ENCODE assay signal across 1 cellular context in the genomic region with DNA sequence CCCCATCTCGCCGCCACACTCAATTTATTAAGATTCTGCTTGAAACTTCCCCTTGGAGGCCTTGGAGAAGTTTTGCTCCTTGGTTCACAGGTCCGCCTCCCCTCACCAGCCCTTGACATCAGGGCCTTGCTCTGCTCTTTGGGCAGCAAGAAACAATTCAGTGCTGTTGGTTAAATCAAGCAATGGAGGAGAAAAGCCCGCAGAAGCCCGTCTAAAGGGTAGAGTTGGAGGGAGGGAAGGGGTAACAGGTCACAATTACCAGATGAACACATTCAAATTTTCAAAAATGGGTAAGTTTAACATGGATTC.
TF ChIP-seq lines count a peak whose summit lies in the region.

No MANE protein-coding gene starts in this region.

TF ChIP-seq in endothelial cell of umbilical vein, 7 proteins besides CTCF, POLR2A, EP300 and RAD21:
- no peak for TF ChIP-seq JUN (IDR thresholded peaks at IDR 0.05; ENCODE audit: borderline replicate concordance, insufficient read depth, insufficient read length, low read depth)
- no peak for TF ChIP-seq FOS (IDR thresholded peaks at IDR 0.05; ENCODE audit: borderline replicate concordance, insufficient read depth, low read length)
